Comparison of ENCODE assay signal across 22 cellular contexts in the genomic region with DNA sequence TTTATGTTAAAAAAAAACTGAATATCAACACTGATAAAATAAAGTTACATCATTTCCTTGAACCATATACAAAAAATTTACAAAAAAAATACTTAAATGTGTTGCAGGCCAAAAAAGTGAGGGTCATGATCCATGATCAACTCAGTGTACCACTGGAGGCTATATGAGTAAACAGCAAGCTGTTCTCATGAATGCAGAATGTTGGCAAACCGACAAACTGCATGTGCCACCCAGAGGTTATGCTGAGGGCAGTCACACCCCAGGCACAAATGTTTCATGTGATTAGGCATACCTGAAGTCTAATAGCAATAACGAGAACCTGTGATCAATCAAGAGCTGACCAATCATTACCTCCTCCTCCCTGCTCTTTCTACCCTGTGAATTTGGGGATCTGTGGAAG.
"Had no signal": no experiment of that assay in that cellular context is flagged by ENCODE, and none has a peak within 500 bp of the region (broad histone marks: within the 10 kb centered on the region; RNA-seq: fewer than 3 reads in every experiment).

No MANE protein-coding gene starts in this region.

- H3K27me3 ChIP-seq: MG63, SJSA1 had no signal

- H3K27ac ChIP-seq: SJSA1, SK-N-MC had no signal

- H3K36me3 ChIP-seq: MG63, SJSA1 had no signal

- H3K4me1 ChIP-seq: SJSA1 had no signal

- H3K9me3 ChIP-seq: MG63, SJSA1 had no signal

- DNase-seq: IMR-90, Karpas-422, KG1, MG63, NCI-H1092, NCI-H1105 treated with DMSO at 0.1 percent for 48 hours, NCI-H1417 treated with DMSO at 0.1 percent for 48 hours, NCI-H146, NCI-H1694 treated with DMSO at 0.1 percent for 48 hours, NCI-H1930, NCI-H2081, NCI-H2107, NCI-H2227 treated with DMSO at 0.1 percent for 48 hours, NCI-H524, NCI-H526 treated with DMSO at 0.1 percent for 48 hours, NCI-H82, Right ventricle myocardium superior, RPMI8226, SIG-M5 had no signal

- ATAC-seq: HepG2 had no signal

- H3K4me3 ChIP-seq: MG63, SJSA1, SK-N-MC had no signal
